12 cellular contexts compared by ENCODE assay signal in the genomic region with DNA sequence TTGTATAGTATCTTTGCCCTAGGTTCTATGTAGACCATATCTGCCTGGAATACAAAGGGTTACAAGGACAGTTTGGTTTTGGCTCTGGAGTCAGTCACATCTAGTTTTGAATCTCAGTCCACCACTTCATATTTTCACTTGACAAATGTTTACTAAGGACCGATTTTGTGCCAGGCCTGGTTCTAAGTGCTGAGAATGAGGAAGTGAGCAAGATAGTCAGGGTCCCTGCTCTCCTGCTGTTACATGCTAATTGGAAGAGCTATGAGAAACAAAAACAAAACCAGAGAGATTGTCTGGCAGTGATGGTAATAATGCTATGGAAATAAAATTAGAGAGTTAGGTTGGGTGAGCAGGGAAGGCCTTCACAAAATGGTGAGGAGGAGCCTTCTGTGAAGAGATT.
DNase-seq lines count a peak whose midpoint lies in the region; ATAC-seq and TF ChIP-seq lines count a peak whose summit lies in the region.
"Had no signal": no experiment of that assay in that cellular context is flagged by ENCODE, and none has a peak within 500 bp of the region (broad histone marks: within the 10 kb centered on the region; RNA-seq: fewer than 3 reads in every experiment).

No MANE protein-coding gene starts in this region.

- H3K27ac ChIP-seq in colonic mucosa = peak overlapping the region; percentile 47
- H3K27ac ChIP-seq in skeletal muscle tissue (ENCODE audit: low read depth, low read length) = peak overlapping the region; percentile 34
- peak overlapping the region in 1 of 2 donors; percentile 6 for H3K27ac ChIP-seq in breast epithelium

- H3K27me3 ChIP-seq in colonic mucosa = no peaks in the 10 kb centered on the region
- no peaks in the 10 kb centered on the region for H3K27me3 ChIP-seq in skeletal muscle tissue (ENCODE audit: control insufficient read depth in 3 of 3, insufficient read depth in 3 of 3, low read length in 3 of 3)
- H3K27me3 ChIP-seq in breast epithelium = no peaks in the 10 kb centered on the region

- no peak for TF ChIP-seq POLR2A in breast epithelium (IDR thresholded peaks at IDR 0.05)

- ATAC-seq in GM18858 (IDR thresholded peaks at IDR 0.05; ENCODE audit: unreplicated experiment) (peak; percentile 59), HG03103 (IDR thresholded peaks at IDR 0.05; ENCODE audit: low read depth, unreplicated experiment) (peak; percentile 66), HG02870 (IDR thresholded peaks at IDR 0.05; ENCODE audit: unreplicated experiment) (no peak)
- ATAC-seq: naive thymus-derived CD8-positive, alpha-beta T cell; T-cell had no signal

- no peaks in the 10 kb centered on the region for H3K4me1 ChIP-seq in colonic mucosa
- peaks cover 0 to 5% (median 4%) of the 10 kb centered on the region in 3 donors for H3K4me1 ChIP-seq in skeletal muscle tissue (ENCODE audit: control insufficient read depth in 3 of 3, insufficient read depth in 3 of 3, low read length in 3 of 3)
- no peaks in the 10 kb centered on the region for H3K4me1 ChIP-seq in breast epithelium

- no peak for DNase-seq in colonic mucosa
- DNase-seq in T-helper 1 cell = no peak
- no peak for DNase-seq in breast epithelium (ENCODE audit: low spot score in 2 of 2)
- DNase-seq in NCI-H2227 treated with DMSO at 0.1 percent for 48 hours (lab: John Stamatoyannopoulos, UW) = no peak
- DNase-seq: Karpas-422; naive thymus-derived CD8-positive, alpha-beta T cell; NCI-H774; T-cell had no signal

- TF ChIP-seq CTCF in colonic mucosa (IDR thresholded peaks at IDR 0.05) (no peak), breast epithelium (IDR thresholded peaks at IDR 0.05) (no peak)

- no peak overlapping the region for H3K4me3 ChIP-seq in colonic mucosa
- no peak overlapping the region for H3K4me3 ChIP-seq in skeletal muscle tissue (ENCODE audit: low read length in 3 of 3)
- no peak overlapping the region for H3K4me3 ChIP-seq in breast epithelium

- intact Hi-C loops in colonic mucosa (cut with DNase I) (no loop called here), breast epithelium (cut with DNase I; ENCODE audit: low total_unique reads) (no loop called here)

- H3K36me3 ChIP-seq in colonic mucosa (no peaks in the 10 kb centered on the region), skeletal muscle tissue (ENCODE audit: control insufficient read depth in 3 of 3, insufficient read depth in 3 of 3, low read length in 3 of 3) (no peaks in the 10 kb centered on the region), breast epithelium (no peaks in the 10 kb centered on the region)

- no peaks in the 10 kb centered on the region for H3K9me3 ChIP-seq in colonic mucosa
- H3K9me3 ChIP-seq in skeletal muscle tissue (ENCODE audit: control insufficient read depth in 3 of 3, low read length in 3 of 3) = peaks cover 0 to 6% (median 3%) of the 10 kb centered on the region in 3 donors
- H3K9me3 ChIP-seq in breast epithelium = peaks cover 5 to 8% of the 10 kb centered on the region in 2 donors

- H3K9ac ChIP-seq in colonic mucosa (ENCODE audit: low read depth in 2 of 2, low read length in 2 of 2) (peak overlapping the region in 1 of 2 donors; percentile 4), skeletal muscle tissue (ENCODE audit: low read depth in 1 of 3, low read length in 3 of 3) (no peak overlapping the region)
